9 cellular contexts compared by ENCODE assay signal in the genomic region with DNA sequence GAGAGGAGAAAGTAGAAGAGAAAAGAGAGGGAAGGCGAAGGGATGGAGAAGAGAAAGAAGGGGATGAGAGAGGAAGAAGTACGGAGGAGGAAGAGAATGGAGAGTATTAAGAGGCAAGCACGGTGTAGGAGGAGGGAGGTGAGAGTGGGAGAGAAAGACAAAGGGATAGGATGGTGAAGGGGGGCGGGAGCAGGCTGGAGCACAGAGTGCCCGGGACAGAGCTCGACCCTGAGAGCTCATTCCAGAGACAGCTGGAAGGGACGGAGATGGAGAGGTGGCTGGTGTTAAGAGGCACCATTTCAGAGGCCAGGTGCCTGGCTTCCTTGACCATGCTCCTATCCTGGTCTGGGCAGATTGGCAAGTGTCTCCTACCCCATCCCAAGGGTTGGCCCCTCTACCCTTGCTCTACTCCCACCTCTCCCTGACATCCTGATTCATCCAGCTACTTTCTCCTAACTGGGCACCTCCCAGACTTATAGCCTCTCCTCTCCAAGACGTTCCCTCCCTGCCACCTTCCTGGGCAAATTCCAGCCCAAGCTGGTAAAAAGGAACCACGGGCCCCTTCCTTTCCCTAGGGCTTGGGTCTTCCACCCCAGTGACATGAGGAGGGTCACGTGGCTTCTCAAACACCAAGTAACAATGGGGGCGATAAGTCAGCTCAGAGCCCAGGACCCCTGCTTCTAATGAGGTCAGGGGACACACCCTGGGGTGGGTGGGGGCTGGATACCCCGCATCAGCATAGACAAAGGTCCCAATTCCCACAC. TPM values are rescaled to one million over a fixed set of nuclear protein-coding genes. Genes with fewer than 3 reads are reported as not detected.
A peak's percentile ranks its signal among the peaks of the same experiment; 100 is the strongest.
DNase-seq lines count a peak whose midpoint lies in the region; ATAC-seq lines count a peak whose summit lies in the region.
"Had no signal": no experiment of that assay in that cellular context is flagged by ENCODE, and none has a peak within 500 bp of the region (broad histone marks: within the 10 kb centered on the region; RNA-seq: fewer than 3 reads in every experiment).

No MANE protein-coding gene starts in this region.

- no peaks in the 10 kb centered on the region for H3K27me3 Mint-ChIP-seq in activated CD4-positive, alpha-beta T cell treated with anti-CD3 and anti-CD28 coated beads for 36 hours
- H3K27me3 Mint-ChIP-seq in activated T-helper 17 cell treated with anti-CD3 and anti-CD28 coated beads, Interleukin-2, amount 50 U/mL, for 72 hours: no peaks in the 10 kb centered on the region
- no peaks in the 10 kb centered on the region for H3K27me3 Mint-ChIP-seq in stimulated activated memory B cell treated with anti-CD40 and anti-IgM and Interleukin-4, amounts not matched to agents 10 μg/mL and 1 μg/mL and 100 μg/mL, for 72 hours

- H3K9me3 ChIP-seq in iPS-15b (ENCODE audit: control insufficient read depth, insufficient read depth, low read length): no peaks in the 10 kb centered on the region

- H3K4me1 ChIP-seq in iPS-15b (ENCODE audit: control insufficient read depth, insufficient read depth, low read length): peaks cover 15% of the 10 kb centered on the region

- H3K4me3 ChIP-seq in iPS-15b (ENCODE audit: low read depth, low read length): peak overlapping the region; percentile 95

- CTCF ChIA-PET in activated CD4-positive, alpha-beta T cell treated with anti-CD3 and anti-CD28 coated beads for 36 hours (lab: Charles Lee): interaction anchor here (0.9 to 1.3 kb wide), 3 partner anchors 11 to 463 kb away, joined by 3 to 5 read pairs (median 3); no protein-coding TSS in a partner anchor

- H3K4me3 Mint-ChIP-seq in activated CD4-positive, alpha-beta T cell treated with anti-CD3 and anti-CD28 coated beads for 36 hours: peak overlapping the region; percentile 98
- H3K4me3 Mint-ChIP-seq in activated T-helper 17 cell treated with anti-CD3 and anti-CD28 coated beads, Interleukin-2, amount 50 U/mL, for 72 hours: peak overlapping the region; percentile 82
- peak overlapping the region; percentile 79 for H3K4me3 Mint-ChIP-seq in stimulated activated memory B cell treated with anti-CD40 and anti-IgM and Interleukin-4, amounts not matched to agents 10 μg/mL and 1 μg/mL and 100 μg/mL, for 72 hours

- DNase-seq in activated CD4-positive, alpha-beta T cell treated with anti-CD3 and anti-CD28 coated beads for 36 hours: no peak
- DNase-seq in activated CD4-positive, alpha-beta T cell treated with anti-CD3 and anti-CD28 coated beads for 4 hours: no peak
- DNase-seq in NCI-H146 (lab: John Stamatoyannopoulos, UW) (no peak), cerebellum (ENCODE audit: low spot score) (no peak), AG08395 (ENCODE audit: low spot score) (no peak)

- H3K9me3 Mint-ChIP-seq in activated CD4-positive, alpha-beta T cell treated with anti-CD3 and anti-CD28 coated beads for 36 hours (ENCODE audit: low read depth): no peaks in the 10 kb centered on the region
- no peaks in the 10 kb centered on the region for H3K9me3 Mint-ChIP-seq in activated T-helper 17 cell treated with anti-CD3 and anti-CD28 coated beads, Interleukin-2, amount 50 U/mL, for 72 hours
- no peaks in the 10 kb centered on the region for H3K9me3 Mint-ChIP-seq in stimulated activated memory B cell treated with anti-CD40 and anti-IgM and Interleukin-4, amounts not matched to agents 10 μg/mL and 1 μg/mL and 100 μg/mL, for 72 hours

- intact Hi-C loops in activated CD4-positive, alpha-beta T cell treated with anti-CD3 and anti-CD28 coated beads for 36 hours (cut with DNase I, micrococcal nuclease): loop anchor here in 1 of 2 experiments (5.0 kb wide), 2 partner anchors 723 to 922 kb away; a partner anchor contains a TSS

- POLR2A ChIA-PET in activated CD4-positive, alpha-beta T cell treated with anti-CD3 and anti-CD28 coated beads for 36 hours (lab: Charles Lee): no interaction called here

- peaks cover 17% of the 10 kb centered on the region for H3K4me1 Mint-ChIP-seq in activated CD4-positive, alpha-beta T cell treated with anti-CD3 and anti-CD28 coated beads for 36 hours
- H3K4me1 Mint-ChIP-seq in activated T-helper 17 cell treated with anti-CD3 and anti-CD28 coated beads, Interleukin-2, amount 50 U/mL, for 72 hours: peaks cover 14% of the 10 kb centered on the region
- peaks cover 41% of the 10 kb centered on the region for H3K4me1 Mint-ChIP-seq in stimulated activated memory B cell treated with anti-CD40 and anti-IgM and Interleukin-4, amounts not matched to agents 10 μg/mL and 1 μg/mL and 100 μg/mL, for 72 hours

- H3K36me3 Mint-ChIP-seq in activated CD4-positive, alpha-beta T cell treated with anti-CD3 and anti-CD28 coated beads for 36 hours (ENCODE audit: low read depth): peaks cover 21% of the 10 kb centered on the region
- peaks cover 23% of the 10 kb centered on the region for H3K36me3 Mint-ChIP-seq in activated T-helper 17 cell treated with anti-CD3 and anti-CD28 coated beads, Interleukin-2, amount 50 U/mL, for 72 hours (ENCODE audit: low read depth)
- peaks cover 7% of the 10 kb centered on the region for H3K36me3 Mint-ChIP-seq in stimulated activated memory B cell treated with anti-CD40 and anti-IgM and Interleukin-4, amounts not matched to agents 10 μg/mL and 1 μg/mL and 100 μg/mL, for 72 hours

- H3K36me3 ChIP-seq in iPS-15b (ENCODE audit: control insufficient read depth, insufficient read depth, low read length): peaks cover 14% of the 10 kb centered on the region

- no peak overlapping the region for H3K9ac ChIP-seq in iPS-15b (ENCODE audit: low read depth, low read length)

- peaks cover 32% of the 10 kb centered on the region for H3K27me3 ChIP-seq in iPS-15b (ENCODE audit: control insufficient read depth, insufficient read depth, low read length)

- no peak overlapping the region for H3K27ac Mint-ChIP-seq in activated CD4-positive, alpha-beta T cell treated with anti-CD3 and anti-CD28 coated beads for 36 hours
- H3K27ac Mint-ChIP-seq in activated T-helper 17 cell treated with anti-CD3 and anti-CD28 coated beads, Interleukin-2, amount 50 U/mL, for 72 hours: peak overlapping the region; percentile 59
- H3K27ac Mint-ChIP-seq in stimulated activated memory B cell treated with anti-CD40 and anti-IgM and Interleukin-4, amounts not matched to agents 10 μg/mL and 1 μg/mL and 100 μg/mL, for 72 hours: no peak overlapping the region

- no peak for ATAC-seq in activated CD4-positive, alpha-beta T cell treated with anti-CD3 and anti-CD28 coated beads for 36 hours
- ATAC-seq in activated T-helper 17 cell treated with anti-CD3 and anti-CD28 coated beads, Interleukin-2, amount 50 U/mL, for 72 hours (replicated peaks): no peak
- ATAC-seq in stimulated activated memory B cell treated with anti-CD40 and anti-IgM and Interleukin-4, amounts not matched to agents 10 μg/mL and 1 μg/mL and 100 μg/mL, for 72 hours: no peak

RNA-seq across cellular contexts. Expression of a gene that starts 1.2 kb away (rescaled TPM):
- 1 to 10 TPM; 4.6 to 4.7 TPM for total RNA-seq in activated CD4-positive, alpha-beta T cell treated with anti-CD3 and anti-CD28 coated beads for 36 hours
- total RNA-seq in activated T-helper 17 cell treated with anti-CD3 and anti-CD28 coated beads, Interleukin-2, amount 50 U/mL, for 72 hours: 10 to 100 TPM in 1 of 2 donors, 1 to 10 TPM in 1; 9.5 to 13.7 TPM
- 16.0 TPM for total RNA-seq in cerebellum

RNA-seq across cellular contexts. Expression of a gene that starts 1.3 kb away (rescaled TPM):
- 100 to 1,000 TPM; 130 to 143 TPM for total RNA-seq in activated CD4-positive, alpha-beta T cell treated with anti-CD3 and anti-CD28 coated beads for 36 hours
- total RNA-seq in activated T-helper 17 cell treated with anti-CD3 and anti-CD28 coated beads, Interleukin-2, amount 50 U/mL, for 72 hours: 100 to 1,000 TPM; 156 to 183 TPM
- total RNA-seq in cerebellum: 32.5 TPM

RNA-seq across cellular contexts. Expression of a gene that starts 17.8 kb away (rescaled TPM):
- total RNA-seq in activated CD4-positive, alpha-beta T cell treated with anti-CD3 and anti-CD28 coated beads for 36 hours: not detected
- not detected for total RNA-seq in activated T-helper 17 cell treated with anti-CD3 and anti-CD28 coated beads, Interleukin-2, amount 50 U/mL, for 72 hours
- total RNA-seq in cerebellum: 0.36 TPM
- total RNA-seq: M059J had no signal

RNA-seq across cellular contexts. Expression of a gene that starts 19.6 kb away (rescaled TPM):
- under 1 TPM in 1 of 2 experiments, not detected in 1; 0.23 TPM for total RNA-seq in activated CD4-positive, alpha-beta T cell treated with anti-CD3 and anti-CD28 coated beads for 36 hours
- under 1 TPM; 0.05 to 0.39 TPM for total RNA-seq in activated T-helper 17 cell treated with anti-CD3 and anti-CD28 coated beads, Interleukin-2, amount 50 U/mL, for 72 hours
- 10.3 TPM for total RNA-seq in cerebellum

RNA-seq across cellular contexts. Expression of a gene that starts 22.9 kb away (rescaled TPM):
- total RNA-seq in activated CD4-positive, alpha-beta T cell treated with anti-CD3 and anti-CD28 coated beads for 36 hours: 1 to 10 TPM; 3.7 to 4.5 TPM
- 1 to 10 TPM; 2.5 to 6.7 TPM for total RNA-seq in activated T-helper 17 cell treated with anti-CD3 and anti-CD28 coated beads, Interleukin-2, amount 50 U/mL, for 72 hours
- total RNA-seq in cerebellum: 28.6 TPM
